ENCODE assay signal across 16 cellular contexts in the genomic region with DNA sequence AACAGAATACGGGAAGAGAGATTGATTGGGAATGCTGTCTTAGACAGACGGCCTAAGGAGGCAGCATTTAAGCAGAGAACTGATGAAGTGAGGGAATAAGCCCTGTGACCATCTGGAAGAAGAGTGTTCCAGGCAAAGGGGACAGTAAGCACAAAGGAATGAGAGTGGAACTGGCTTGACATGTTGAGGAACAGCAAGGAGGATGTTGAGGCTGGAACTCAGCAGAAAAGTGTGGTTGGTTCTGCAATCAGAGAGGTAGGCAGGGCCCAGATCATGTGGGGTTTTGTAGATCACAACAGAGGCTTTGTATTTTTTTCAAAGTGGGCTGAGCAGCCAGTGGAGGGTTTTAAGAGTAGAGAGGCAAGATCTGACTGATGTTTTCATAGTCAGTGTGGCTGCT.
A peak's percentile ranks its signal among the peaks of the same experiment; 100 is the strongest.
DNase-seq lines count a peak whose midpoint lies in the region; ATAC-seq and TF ChIP-seq lines count a peak whose summit lies in the region.
"Had no signal": no experiment of that assay in that cellular context is flagged by ENCODE, and none has a peak within 500 bp of the region (broad histone marks: within the 10 kb centered on the region; RNA-seq: fewer than 3 reads in every experiment).

No MANE protein-coding gene starts in this region.

- no CpG with 5 or more reads among the region's 2 CpGs for WGBS in trophoblast cell (ENCODE audit: extremely low coverage, insufficient coverage, insufficient read length)

- H3K4ac ChIP-seq in trophoblast cell (ENCODE audit: low read depth, low read length), result no peak overlapping the region

- TF ChIP-seq CTCF in fibroblast of lung (conservative IDR thresholded peaks at IDR 0.05 in 1 of 2, IDR thresholded peaks at IDR 0.05 in 1 of 2; ENCODE audit: low read depth in 1 of 2, low read length in 2 of 2) (no peak), gastrocnemius medialis (IDR thresholded peaks at IDR 0.05 in 4 of 5, conservative IDR thresholded peaks at IDR 0.05 in 1 of 5) (no peak)

- H3K9me3 ChIP-seq in fibroblast of lung (ENCODE audit: control insufficient read depth, insufficient read depth, low read depth, low read length) (no peaks in the 10 kb centered on the region), trophoblast cell (ENCODE audit: insufficient read depth, low read depth, low read length) (no peaks in the 10 kb centered on the region), gastrocnemius medialis (no peaks in the 10 kb centered on the region)
- H3K9me3 ChIP-seq: BLaER1 treated with 17β-estradiol and CSF1 and Interleukin-3, amounts not matched to agents 10 nM and 100 nM had no signal

- no peak overlapping the region for H3K18ac ChIP-seq in trophoblast cell (ENCODE audit: low read length)

- no peak overlapping the region for H4K12ac ChIP-seq in trophoblast cell (ENCODE audit: low read depth, low read length)

- no peaks in the 10 kb centered on the region for H3K79me1 ChIP-seq in trophoblast cell (ENCODE audit: low read length)

- H3K27ac ChIP-seq in fibroblast of lung (ENCODE audit: insufficient read depth, low read length), result no peak overlapping the region
- no peak overlapping the region for H3K27ac ChIP-seq in trophoblast cell (ENCODE audit: low read depth, low read length)
- H3K27ac ChIP-seq in gastrocnemius medialis, result no peak overlapping the region
- H3K27ac ChIP-seq: BLaER1 treated with 17β-estradiol and CSF1 and Interleukin-3, amounts not matched to agents 10 nM and 100 nM had no signal

- H3K14ac ChIP-seq in trophoblast cell (ENCODE audit: low read length), result no peak overlapping the region

- no peak overlapping the region for H2BK5ac ChIP-seq in trophoblast cell (ENCODE audit: low read depth, low read length, poor library complexity)

- no peaks in the 10 kb centered on the region for H3K27me3 ChIP-seq in fibroblast of lung (ENCODE audit: control insufficient read depth, insufficient read depth, low read length)
- H3K27me3 ChIP-seq in trophoblast cell (ENCODE audit: insufficient read depth, low read length), result no peaks in the 10 kb centered on the region
- no peaks in the 10 kb centered on the region for H3K27me3 ChIP-seq in gastrocnemius medialis
- H3K27me3 ChIP-seq: BLaER1 treated with 17β-estradiol and CSF1 and Interleukin-3, amounts not matched to agents 10 nM and 100 nM had no signal

- peak; percentile 18 for DNase-seq in EL
- peak; percentile 3 for DNase-seq in LHCN-M2 (ENCODE audit: low read depth)
- peak in 1 of 2 donors; percentile 47 for DNase-seq in fibroblast of lung (ENCODE audit: low read depth in 2 of 2)
- DNase-seq in trophoblast cell, result peak; percentile 23 to 62
- DNase-seq in NCI-H2171 treated with DMSO at 0.1 percent for 48 hours (lab: John Stamatoyannopoulos, UW), result no peak
- DNase-seq in NCI-H2227 (lab: John Stamatoyannopoulos, UW; ENCODE audit: unreplicated experiment), result no peak
- DNase-seq in gastrocnemius medialis, result no peak
- DNase-seq: ACHN, H7, NCI-H1092, NCI-H1694, NCI-H446 treated with DMSO at 0.1 percent for 48 hours, NCI-H774, SIG-M5, SW 1271 had no signal

- H3K79me2 ChIP-seq in fibroblast of lung (ENCODE audit: control insufficient read depth, insufficient read depth, low read length), result no peaks in the 10 kb centered on the region
- no peaks in the 10 kb centered on the region for H3K79me2 ChIP-seq in trophoblast cell (ENCODE audit: control insufficient read depth, insufficient read depth, low read length, poor library complexity)

- no peak overlapping the region for H3K23ac ChIP-seq in trophoblast cell (ENCODE audit: low read length)

- no peak overlapping the region for H2AK5ac ChIP-seq in trophoblast cell (ENCODE audit: low read length)

- H3K9ac ChIP-seq in fibroblast of lung (ENCODE audit: insufficient read depth, low read length) (no peak overlapping the region), trophoblast cell (ENCODE audit: low read length) (no peak overlapping the region)
- H3K9ac ChIP-seq: BLaER1 treated with 17β-estradiol and CSF1 and Interleukin-3, amounts not matched to agents 10 nM and 100 nM had no signal

- H2BK120ac ChIP-seq in trophoblast cell (ENCODE audit: insufficient read depth, low read length, poor library complexity), result no peak overlapping the region

- H4K20me1 ChIP-seq in fibroblast of lung (ENCODE audit: control insufficient read depth, extremely low read depth, insufficient read depth, low read length), result no peaks in the 10 kb centered on the region
- H4K20me1 ChIP-seq: BLaER1 treated with 17β-estradiol and CSF1 and Interleukin-3, amounts not matched to agents 10 nM and 100 nM had no signal

- no peak overlapping the region for H4K91ac ChIP-seq in trophoblast cell (ENCODE audit: low read depth, low read length)

- H3K4me1 ChIP-seq in fibroblast of lung (ENCODE audit: control insufficient read depth, extremely low read depth, insufficient read depth, low read length) (no peaks in the 10 kb centered on the region), trophoblast cell (ENCODE audit: control insufficient read depth in 1 of 2, insufficient read depth in 2 of 2, low read length in 2 of 2) (peaks cover 2 to 8% of the 10 kb centered on the region in 2 experiments), gastrocnemius medialis (no peaks in the 10 kb centered on the region)

- TF ChIP-seq POLR2A in gastrocnemius medialis (IDR thresholded peaks at IDR 0.05), result no peak

- H2BK12ac ChIP-seq in trophoblast cell (ENCODE audit: low read length), result no peak overlapping the region

- intact Hi-C loops in gastrocnemius medialis (cut with DNase I; ENCODE audit: low total_unique reads), result no loop called here

- ATAC-seq in gastrocnemius medialis, result no peak

- H3K4me3 ChIP-seq in fibroblast of lung (replicated peaks in 1 of 4; ENCODE audit: control extremely low read depth in 1 of 4, insufficient read depth in 1 of 4, low read depth in 3 of 4, low read length in 4 of 4) (no peak overlapping the region), trophoblast cell (ENCODE audit: low read depth, low read length) (no peak overlapping the region), gastrocnemius medialis (no peak overlapping the region)
- H3K4me3 ChIP-seq: BLaER1 treated with 17β-estradiol and CSF1 and Interleukin-3, amounts not matched to agents 10 nM and 100 nM had no signal

- H3K4me2 ChIP-seq in fibroblast of lung (ENCODE audit: extremely low read depth, insufficient read depth, low read length), result no peak overlapping the region
- H3K4me2 ChIP-seq in trophoblast cell (ENCODE audit: low read length), result no peak overlapping the region
- H3K4me2 ChIP-seq: BLaER1 treated with 17β-estradiol and CSF1 and Interleukin-3, amounts not matched to agents 10 nM and 100 nM had no signal

- peak overlapping the region; percentile 43 for H2AFZ ChIP-seq in fibroblast of lung (ENCODE audit: low read length)
- no peak overlapping the region for H2AFZ ChIP-seq in trophoblast cell (ENCODE audit: insufficient read depth, low read length, poor library complexity)

- H3K36me3 ChIP-seq in fibroblast of lung (ENCODE audit: control insufficient read depth, insufficient read depth, low read length) (no peaks in the 10 kb centered on the region), trophoblast cell (ENCODE audit: control insufficient read depth in 1 of 2, insufficient read depth in 2 of 2, low read length in 2 of 2) (no peaks in the 10 kb centered on the region), gastrocnemius medialis (no peaks in the 10 kb centered on the region)
- H3K36me3 ChIP-seq: BLaER1 treated with 17β-estradiol and CSF1 and Interleukin-3, amounts not matched to agents 10 nM and 100 nM had no signal

- no peak overlapping the region for H4K8ac ChIP-seq in trophoblast cell (ENCODE audit: low read depth, low read length)

- in situ Hi-C loops in gastrocnemius medialis (cut with MboI; ENCODE audit: low sequenced_read_pairs in 4 of 4), result no loop called here

Comparison
In these comparisons a context has a peak if more than half of its experiments do, and no peak if none do; other contexts are left out.
1. DNase-seq: peak in EL (single experiment), LHCN-M2 (single experiment) and trophoblast cell (2 of 2); none in NCI-H2171 treated with DMSO at 0.1 percent for 48 hours (single experiment), NCI-H2227 (single experiment) and gastrocnemius medialis (0 of 2).